Comparison of ENCODE assay signal across 8 cellular contexts in the genomic region with DNA sequence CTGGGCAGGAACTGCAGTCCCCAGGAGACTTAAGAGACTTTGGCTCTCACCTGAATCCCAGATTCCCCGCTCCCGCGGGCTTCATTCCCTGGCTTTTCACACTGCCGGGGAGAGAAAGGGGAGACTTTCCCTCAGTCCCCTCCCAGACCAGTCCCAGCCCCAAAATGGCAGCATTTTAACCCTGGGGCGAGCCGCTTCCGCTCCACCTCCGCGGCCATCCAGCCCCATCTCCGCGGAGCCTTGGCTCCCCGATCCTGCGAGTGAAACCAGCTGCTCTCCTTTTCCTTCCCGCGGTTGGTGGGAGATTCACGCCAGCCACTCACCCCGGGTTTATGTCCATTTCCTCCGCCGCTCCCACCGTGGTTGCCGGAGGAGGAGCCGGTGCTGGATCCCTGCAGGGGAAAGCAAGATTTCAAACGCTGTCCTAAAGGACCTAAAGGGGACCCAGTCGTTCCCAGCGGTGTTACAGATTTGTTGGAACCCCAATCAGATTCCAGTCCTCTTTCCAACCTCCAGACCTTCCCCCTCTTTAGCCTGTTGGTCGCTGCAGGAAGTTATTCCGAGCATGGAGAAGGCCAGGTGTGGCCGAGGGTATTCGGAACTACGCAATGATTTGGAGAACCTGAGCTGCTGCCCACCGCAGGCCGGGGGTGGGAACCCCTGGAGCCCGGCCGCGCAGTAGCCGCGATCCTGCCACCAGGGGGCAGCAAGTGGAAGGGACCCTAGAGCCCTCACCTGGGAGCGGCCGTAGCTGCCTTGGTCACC. TPM values are rescaled to one million over a fixed set of nuclear protein-coding genes. Genes with fewer than 3 reads are reported as not detected.
DNase-seq lines count a peak whose midpoint lies in the region; FAIRE-seq and TF ChIP-seq lines count a peak whose summit lies in the region.

No MANE protein-coding gene starts in this region.

- peaks cover 17% of the 10 kb centered on the region for H3K4me1 ChIP-seq in BLaER1
- no peaks in the 10 kb centered on the region for H3K4me1 ChIP-seq in endocrine pancreas (ENCODE audit: control insufficient read depth, insufficient read depth, low read length)
- no peaks in the 10 kb centered on the region for H3K4me1 ChIP-seq in mesendoderm (ENCODE audit: control insufficient read depth, low read depth, low read length)

- H4K8ac ChIP-seq in mesendoderm (ENCODE audit: low read depth, low read length): no peak overlapping the region

- H2BK15ac ChIP-seq in mesendoderm (replicated peaks; ENCODE audit: low read depth): no peak overlapping the region

- H3K4me2 ChIP-seq in BLaER1: peak overlapping the region; percentile 46
- peak overlapping the region; percentile 82 for H3K4me2 ChIP-seq in mesendoderm (ENCODE audit: low read length)

- H3K18ac ChIP-seq in mesendoderm (ENCODE audit: low read length): peak overlapping the region; percentile 60

- H3K27me3 ChIP-seq in BLaER1: peaks cover 62% of the 10 kb centered on the region
- H3K27me3 ChIP-seq in endocrine pancreas (ENCODE audit: control insufficient read depth, insufficient read depth, low read length): no peaks in the 10 kb centered on the region
- H3K27me3 ChIP-seq in mesendoderm (ENCODE audit: insufficient read depth, low read length, poor library complexity): no peaks in the 10 kb centered on the region

- H2BK5ac ChIP-seq in mesendoderm (ENCODE audit: low read length): peak overlapping the region; percentile 57

- H3K56ac ChIP-seq in mesendoderm (ENCODE audit: low read length): peak overlapping the region; percentile 93

- H3K9ac ChIP-seq in BLaER1 (no peak overlapping the region), endocrine pancreas (ENCODE audit: control insufficient read depth, insufficient read depth, low read length) (peak overlapping the region; percentile 60), mesendoderm (ENCODE audit: low read length) (peak overlapping the region; percentile 83)

- no peak overlapping the region for H4K5ac ChIP-seq in mesendoderm (ENCODE audit: low read length)

- no peak overlapping the region for H3K4ac ChIP-seq in mesendoderm (ENCODE audit: low read depth, low read length)

- FAIRE-seq in H54 (lab: Jason Lieb, UNC): no peak

- H3K79me2 ChIP-seq in mesendoderm (ENCODE audit: control insufficient read depth, insufficient read depth, low read length): peaks cover 28% of the 10 kb centered on the region

- no peak for TF ChIP-seq POLR2A in H54 (IDR thresholded peaks at IDR 0.05; ENCODE audit: low read depth, low read length)

- H3K23ac ChIP-seq in mesendoderm (ENCODE audit: low read length): peak overlapping the region; percentile 7

- WGBS in mesendoderm (ENCODE audit: extremely low coverage, insufficient coverage, low lambda C conversion rate): no CpG with 5 or more reads among the region's 39 CpGs

- peaks cover 22% of the 10 kb centered on the region for H3K79me1 ChIP-seq in mesendoderm (ENCODE audit: low read length)

- H2AK5ac ChIP-seq in mesendoderm (ENCODE audit: low read length): peak overlapping the region; percentile 70

- no peak overlapping the region for H2BK120ac ChIP-seq in mesendoderm (ENCODE audit: low read depth, low read length)

- no peaks in the 10 kb centered on the region; the same call in 1 of the 2 replicates for H4K20me1 ChIP-seq in BLaER1

- H3K4me3 ChIP-seq in BLaER1 (no peak overlapping the region), endocrine pancreas (ENCODE audit: control insufficient read depth, insufficient read depth, low read length) (peak overlapping the region; percentile 91), mesendoderm (ENCODE audit: low read length) (peak overlapping the region; percentile 83)

- H3K9me3 ChIP-seq in BLaER1 (no peaks in the 10 kb centered on the region), endocrine pancreas (ENCODE audit: control insufficient read depth, low read length) (no peaks in the 10 kb centered on the region)

- DNase-seq in H54 (ENCODE audit: insufficient read length, low spot score): peak; percentile 95
- DNase-seq in NCI-H345 treated with DMSO at 0.1 percent for 48 hours (lab: John Stamatoyannopoulos, UW; ENCODE audit: unreplicated experiment): peak; percentile 79
- DNase-seq in activated CD8-positive, alpha-beta memory T cell treated with anti-CD3 and anti-CD28 coated beads for 24 hours: peak; percentile 91
- peak; percentile 95 for DNase-seq in mesendoderm
- DNase-seq in stimulated activated CD8-positive, alpha-beta memory T cell treated with anti-CD3 and anti-CD28 coated beads, Interleukin-15, amount 100 ng/mL, for 4 hours (ENCODE audit: low read depth in 2 of 2): peak; percentile 36 to 42
- no peak for DNase-seq in NCI-H446 treated with DMSO at 0.1 percent for 48 hours (lab: John Stamatoyannopoulos, UW)

- H3K27ac ChIP-seq in BLaER1: no peak overlapping the region
- peak overlapping the region; percentile 79 for H3K27ac ChIP-seq in mesendoderm (ENCODE audit: low read depth, low read length)

- H3K36me3 ChIP-seq in BLaER1: no peaks in the 10 kb centered on the region
- H3K36me3 ChIP-seq in endocrine pancreas (ENCODE audit: control insufficient read depth, insufficient read depth, low read length): no peaks in the 10 kb centered on the region
- peaks cover 8% of the 10 kb centered on the region for H3K36me3 ChIP-seq in mesendoderm (ENCODE audit: control insufficient read depth, insufficient read depth, low read length)

RNA-seq across cellular contexts. Expression of gene DMKN, which starts 3.4 kb away (rescaled TPM):
- polyA plus RNA-seq in mesendoderm (2013, experiment 1 of 2): 602 TPM
- 595 TPM for polyA plus RNA-seq in mesendoderm (2013, experiment 2 of 2)

RNA-seq across cellular contexts. Expression of gene SBSN, which starts 18.1 kb away (rescaled TPM):
- not detected for polyA plus RNA-seq in mesendoderm (2013, experiment 1 of 2)
- not detected for polyA plus RNA-seq in mesendoderm (2013, experiment 2 of 2)

RNA-seq across cellular contexts. Expression of gene KRTDAP, which starts 19.8 kb away (rescaled TPM):
- 1.7 TPM for polyA plus RNA-seq in mesendoderm (2013, experiment 1 of 2)
- polyA plus RNA-seq in mesendoderm (2013, experiment 2 of 2): 1.7 TPM

RNA-seq across cellular contexts. Expression of gene GAPDHS, which starts 23.2 kb away (rescaled TPM):
- polyA plus RNA-seq in mesendoderm (2013, experiment 1 of 2): 0.10 TPM
- polyA plus RNA-seq in mesendoderm (2013, experiment 2 of 2): 0.03 TPM

RNA-seq across cellular contexts. Expression of gene TMEM147, which starts 35.4 kb away (rescaled TPM):
- 129 TPM for polyA plus RNA-seq in mesendoderm (2013, experiment 1 of 2)
- polyA plus RNA-seq in mesendoderm (2013, experiment 2 of 2): 132 TPM
